In the genomic region with DNA sequence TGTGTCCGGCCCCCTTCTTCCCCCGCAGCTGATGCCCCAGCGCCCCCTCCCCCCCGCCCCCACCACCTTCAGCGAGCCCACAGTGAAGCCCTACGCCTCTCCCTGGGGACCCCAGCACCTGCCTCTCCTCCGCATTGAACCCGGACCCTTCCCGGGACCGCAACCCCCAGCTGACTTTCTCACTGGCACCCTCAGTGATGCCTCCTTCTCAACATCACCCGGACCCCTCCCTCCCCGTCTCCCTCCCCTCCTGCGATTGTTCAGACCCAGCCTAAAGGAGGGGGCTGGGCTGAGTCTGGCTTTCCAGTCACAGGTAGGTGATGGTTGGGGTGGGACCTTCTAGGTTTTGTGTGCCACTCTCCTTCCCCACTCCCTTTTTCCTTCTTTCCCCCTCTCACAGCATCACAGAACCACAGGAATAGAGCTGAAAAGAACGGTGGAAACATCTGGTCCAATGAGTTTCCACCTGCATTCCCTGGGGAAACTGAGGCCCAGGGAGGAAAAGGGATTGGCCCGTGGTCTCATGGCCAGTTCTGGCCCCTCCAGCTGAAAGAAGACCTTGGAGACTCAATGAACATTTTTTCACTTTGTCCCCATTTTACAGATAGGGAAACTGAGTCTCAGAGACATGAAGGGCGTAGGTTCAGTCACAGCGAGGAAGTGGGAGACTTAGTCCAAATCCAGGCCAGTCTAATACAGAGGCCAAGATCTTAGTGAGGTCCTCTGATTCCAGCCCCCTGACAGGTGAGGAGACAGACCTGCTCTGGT, we compare ENCODE assay signal across 7 cellular contexts. TPM values are rescaled to one million over a fixed set of nuclear protein-coding genes. Genes with fewer than 3 reads are reported as not detected.
A peak's percentile ranks its signal among the peaks of the same experiment; 100 is the strongest.
DNase-seq lines count a peak whose midpoint lies in the region; ATAC-seq lines count a peak whose summit lies in the region.

No MANE protein-coding gene starts in this region.

- no peaks in the 10 kb centered on the region for H3K9me3 Mint-ChIP-seq in activated T-helper 17 cell treated with anti-CD3 and anti-CD28 coated beads, Interleukin-2, amount 50 U/mL, for 72 hours

- H3K27ac ChIP-seq in iPS DF 6.9 (ENCODE audit: low read length) (no peak overlapping the region), skin epidermis (peak overlapping the region in 7 of 21 experiments; percentile 53 to 81 (median 71))

- H3K27me3 Mint-ChIP-seq in activated T-helper 17 cell treated with anti-CD3 and anti-CD28 coated beads, Interleukin-2, amount 50 U/mL, for 72 hours: no peaks in the 10 kb centered on the region

- no peaks in the 10 kb centered on the region for H3K36me3 Mint-ChIP-seq in activated T-helper 17 cell treated with anti-CD3 and anti-CD28 coated beads, Interleukin-2, amount 50 U/mL, for 72 hours (ENCODE audit: low read depth)

- no peak overlapping the region for H3K27ac Mint-ChIP-seq in activated T-helper 17 cell treated with anti-CD3 and anti-CD28 coated beads, Interleukin-2, amount 50 U/mL, for 72 hours

- H3K9me3 ChIP-seq in HAP-1 (no peaks in the 10 kb centered on the region), iPS DF 6.9 (ENCODE audit: control insufficient read depth, insufficient read depth, low read length) (no peaks in the 10 kb centered on the region)

- peak overlapping the region; percentile 67 for H3K4me3 ChIP-seq in HAP-1
- H3K4me3 ChIP-seq in iPS DF 6.9 (ENCODE audit: low read length): peak overlapping the region; percentile 96; the same call in 1 of the 2 replicates
- peak overlapping the region in 5 of 7 experiments; percentile 33 to 55 (median 46) for H3K4me3 ChIP-seq in skin epidermis

- H3K36me3 ChIP-seq in HAP-1 (replicated peaks) (no peaks in the 10 kb centered on the region), iPS DF 6.9 (ENCODE audit: control insufficient read depth, insufficient read depth, low read length) (no peaks in the 10 kb centered on the region)

- H3K4me1 ChIP-seq in HAP-1: peaks cover 14% of the 10 kb centered on the region
- H3K4me1 ChIP-seq in iPS DF 6.9 (ENCODE audit: control insufficient read depth, insufficient read depth, low read length): peaks cover 3% of the 10 kb centered on the region

- in situ Hi-C loops in HAP-1 (cut with MboI; ENCODE audit: low sequenced_read_pairs): no loop called here

- no CpG with 5 or more reads among the region's 17 CpGs for WGBS in iPS DF 6.9 (ENCODE audit: insufficient coverage, insufficient read length)

- no peak for ATAC-seq in activated T-helper 17 cell treated with anti-CD3 and anti-CD28 coated beads, Interleukin-2, amount 50 U/mL, for 72 hours (replicated peaks)
- ATAC-seq in GM21737 (IDR thresholded peaks at IDR 0.05; ENCODE audit: unreplicated experiment): no peak

- DNase-seq in HAP-1 (ENCODE audit: low spot score in 2 of 2) (no peak), iPS DF 6.9 (ENCODE audit: low read depth, low spot score) (no peak), SKM-1 (lab: John Stamatoyannopoulos, UW; ENCODE audit: unreplicated experiment) (no peak)
- no peak for DNase-seq in activated effector memory CD4-positive, alpha-beta T cell treated with Interleukin-2 at 50 U/mL for 16 hours

- H3K4me1 Mint-ChIP-seq in activated T-helper 17 cell treated with anti-CD3 and anti-CD28 coated beads, Interleukin-2, amount 50 U/mL, for 72 hours: no peaks in the 10 kb centered on the region

- peak overlapping the region; percentile 66 for H3K4me3 Mint-ChIP-seq in activated T-helper 17 cell treated with anti-CD3 and anti-CD28 coated beads, Interleukin-2, amount 50 U/mL, for 72 hours

- H3K27me3 ChIP-seq in HAP-1 (ENCODE audit: low read depth) (no peaks in the 10 kb centered on the region), iPS DF 6.9 (ENCODE audit: control insufficient read depth, insufficient read depth, low read length) (no peaks in the 10 kb centered on the region)

RNA-seq across cellular contexts. Expression of gene CAND2, which starts 0.8 kb away (rescaled TPM):
- under 1 TPM; 0.19 to 0.85 TPM for total RNA-seq in activated T-helper 17 cell treated with anti-CD3 and anti-CD28 coated beads, Interleukin-2, amount 50 U/mL, for 72 hours

RNA-seq across cellular contexts. Expression of gene TMEM40, which starts 38.2 kb away (rescaled TPM):
- total RNA-seq in activated T-helper 17 cell treated with anti-CD3 and anti-CD28 coated beads, Interleukin-2, amount 50 U/mL, for 72 hours: not detected

RNA-seq across cellular contexts. Expression of gene RPL32, which starts 44.1 kb away (rescaled TPM):
- total RNA-seq in activated T-helper 17 cell treated with anti-CD3 and anti-CD28 coated beads, Interleukin-2, amount 50 U/mL, for 72 hours: 1,000 to 10,000 TPM; 2,210 to 2,773 TPM

Comparison
In these comparisons a context has a peak if more than half of its experiments do, and no peak if none do; other contexts are left out.
1. H3K4me3 ChIP-seq: peak in every context shown above with its lines; median percentile 96 in iPS DF 6.9; 67 in HAP-1; 46 in skin epidermis.